Comparison of ENCODE assay signal across 17 cellular contexts in genomic region chr13:51697855-51698254, GRCh38.
DNase-seq lines count a peak whose midpoint lies in the region; ATAC-seq, FAIRE-seq and TF ChIP-seq lines count a peak whose summit lies in the region.
"Had no signal": no experiment of that assay in that cellular context is flagged by ENCODE, and none has a peak within 500 bp of the region (broad histone marks: within the 10 kb centered on the region; RNA-seq: fewer than 3 reads in every experiment).

No MANE protein-coding gene starts in this region.

- no peaks in the 10 kb centered on the region for H3K36me3 ChIP-seq in thoracic aorta
- H3K36me3 ChIP-seq: HAP-1 had no signal

- H3K9me3 ChIP-seq in thoracic aorta: no peaks in the 10 kb centered on the region
- H3K9me3 ChIP-seq: HAP-1 had no signal

- peak; percentile 9 for FAIRE-seq in islet of Langerhans (lab: Jason Lieb, UNC)

- no peak for DNase-seq in Right ventricle myocardium superior
- no peak for DNase-seq in left cardiac atrium
- no peak for DNase-seq in coronary artery (ENCODE audit: low spot score)
- DNase-seq in thoracic aorta (ENCODE audit: low spot score): no peak
- DNase-seq in NCI-H2107 (lab: John Stamatoyannopoulos, UW): no peak
- DNase-seq in T1000 (lab: John Stamatoyannopoulos, UW): no peak
- DNase-seq in GOT3 (lab: John Stamatoyannopoulos, UW): no peak
- DNase-seq: C1 segment of cervical spinal cord; MV-4-11; NCI-H1417 treated with DMSO at 0.1 percent for 48 hours; NCI-H2029 treated with DMSO at 0.1 percent for 48 hours; NCI-H2227 treated with DMSO at 0.1 percent for 48 hours; NCI-H524 treated with DMSO at 0.1 percent for 48 hours; NK-92 treated with Interleukin-12 subunit alpha and Interleukin-12 subunit beta, amount 100 ng/mL, for 24 hours; OCI-M1 had no signal

- peaks cover 24 to 28% of the 10 kb centered on the region in 2 donors for H3K4me1 ChIP-seq in thoracic aorta (ENCODE audit: control insufficient read depth in 1 of 2, low read depth in 2 of 2)
- H3K4me1 ChIP-seq: HAP-1 had no signal

- intact Hi-C loops in Right ventricle myocardium superior (cut with DNase I): no loop called here
- intact Hi-C loops in left cardiac atrium (cut with DNase I): no loop called here

- H3K27ac ChIP-seq in coronary artery (peak overlapping the region; percentile 34 to 66), thoracic aorta (peak overlapping the region; percentile 68 to 69)

- no peaks in the 10 kb centered on the region for H3K27me3 ChIP-seq in thoracic aorta (replicated peaks; ENCODE audit: insufficient read depth)

- H3K4me3 ChIP-seq in coronary artery: no peak overlapping the region
- peak overlapping the region; percentile 32 for H3K4me3 ChIP-seq in thoracic aorta
- H3K4me3 ChIP-seq: HAP-1 had no signal

- TF ChIP-seq CTCF in coronary artery (IDR thresholded peaks at IDR 0.05): no peak
- TF ChIP-seq CTCF in thoracic aorta (IDR thresholded peaks at IDR 0.05): no peak

- peak; percentile 39 for ATAC-seq in Right ventricle myocardium superior (ENCODE audit: poor library complexity)
- no peak for ATAC-seq in left cardiac atrium
- no peak for ATAC-seq in thoracic aorta (ENCODE audit: insufficient number of reproducible peaks, low FRiP score, low read depth)
